In genomic region chr11:87453531-87454089, GRCh38 we compare ENCODE assay signal across 14 cellular contexts.
DNase-seq lines count a peak whose midpoint lies in the region; ATAC-seq, FAIRE-seq and TF ChIP-seq lines count a peak whose summit lies in the region.
"Had no signal": no experiment of that assay in that cellular context is flagged by ENCODE, and none has a peak within 500 bp of the region (broad histone marks: within the 10 kb centered on the region; RNA-seq: fewer than 3 reads in every experiment).

No MANE protein-coding gene starts in this region.

- intact Hi-C loops in spleen (cut with DNase I; ENCODE audit: low total_unique reads), result no loop called here

- no peaks in the 10 kb centered on the region for H3K9me3 ChIP-seq in A549
- no peaks in the 10 kb centered on the region for H3K9me3 ChIP-seq in spleen
- H3K9me3 ChIP-seq in GM23248 (ENCODE audit: low read depth), result no peaks in the 10 kb centered on the region
- H3K9me3 ChIP-seq: SK-N-SH had no signal

- H3K4me3 ChIP-seq in A549 (no peak overlapping the region), spleen (no peak overlapping the region), GM23248 (no peak overlapping the region), coronary artery (no peak overlapping the region)
- H3K4me3 ChIP-seq: heart right ventricle had no signal

- ATAC-seq in A549 (no peak), GM19035 (IDR thresholded peaks at IDR 0.05; ENCODE audit: unreplicated experiment) (peak; percentile 12), HG02938 (IDR thresholded peaks at IDR 0.05; ENCODE audit: unreplicated experiment) (peak; percentile 15)
- ATAC-seq: heart right ventricle had no signal

- H2AFZ ChIP-seq in GM23248, result no peak overlapping the region

- H3K9me2 ChIP-seq in GM23248 (ENCODE audit: insufficient read depth), result 0 out of 2 replicates have a peak, but pooled peaks cover 11% of the 10 kb centered on the region
- H3K9me2 ChIP-seq: SK-N-SH had no signal

- DNase-seq in A549 (ENCODE audit: low read depth in 1 of 2, low spot score in 1 of 2) (no peak), NCI-H2029 treated with DMSO at 0.1 percent for 48 hours (lab: John Stamatoyannopoulos, UW) (peak; percentile 45), spleen (no peak), GM23248 (no peak), substantia nigra (lab: John Stamatoyannopoulos, UW) (no peak), coronary artery (ENCODE audit: low spot score) (no peak)
- DNase-seq: activated CD4-positive, alpha-beta T cell treated with anti-CD3 and anti-CD28 coated beads, Interleukin-2, amount 50 U/mL, for 4 hours; GF-D8; heart right ventricle had no signal

- in situ Hi-C loops in GM23248 (cut with MboI), result loop anchor here (25.0 kb wide), 2 partner anchors 559 to 1084 kb away; no protein-coding TSS in a partner anchor

- H3K36me3 ChIP-seq in spleen (no peaks in the 10 kb centered on the region), GM23248 (ENCODE audit: low read depth) (no peaks in the 10 kb centered on the region)
- H3K36me3 ChIP-seq: heart right ventricle had no signal

- POLR2A ChIA-PET in A549 (lab: Yijun Ruan, JAX), result no interaction called here

- H3K27ac ChIP-seq in A549 (no peak overlapping the region), spleen (peak overlapping the region in 1 of 8 donors; percentile 6), GM23248 (no peak overlapping the region), substantia nigra (ENCODE audit: low read depth, low read length, poor library complexity, severe bottlenecking) (no peak overlapping the region), coronary artery (no peak overlapping the region)
- H3K27ac ChIP-seq: heart right ventricle had no signal

- no peaks in the 10 kb centered on the region for H3F3A ChIP-seq in GM23248 (ENCODE audit: insufficient read depth)

- no peak for TF ChIP-seq EP300 in A549 (IDR thresholded peaks at IDR 0.05)

- H3K4me1 ChIP-seq in A549 (no peaks in the 10 kb centered on the region), spleen (no peaks in the 10 kb centered on the region), GM23248 (ENCODE audit: insufficient read depth) (peaks cover 21% of the 10 kb centered on the region)

- no peak overlapping the region for H3K4me2 ChIP-seq in A549
- no peak overlapping the region for H3K4me2 ChIP-seq in GM23248 (ENCODE audit: unreplicated experiment)
- H3K4me2 ChIP-seq: SK-N-SH had no signal

- no peak overlapping the region for H3K9ac ChIP-seq in GM23248
- H3K9ac ChIP-seq: SK-N-SH had no signal

- TF ChIP-seq POLR2A in A549 (IDR thresholded peaks at IDR 0.05; ENCODE audit: low read length), result no peak
- TF ChIP-seq POLR2A in spleen (IDR thresholded peaks at IDR 0.05), result no peak

- no peaks in the 10 kb centered on the region for H4K20me1 ChIP-seq in GM23248 (ENCODE audit: insufficient read depth)

- H3K27me3 ChIP-seq in spleen (replicated peaks in 1 of 7) (no peaks in the 10 kb centered on the region), GM23248 (replicated peaks; ENCODE audit: insufficient read depth) (no peaks in the 10 kb centered on the region)
- H3K27me3 ChIP-seq: heart right ventricle had no signal

- FAIRE-seq in A549 (lab: Jason Lieb, UNC), result no peak
- FAIRE-seq: keratinocyte, TTC549 had no signal

- TF ChIP-seq CTCF in A549 (IDR thresholded peaks at IDR 0.05) (no peak), spleen (IDR thresholded peaks at IDR 0.05 in 8 of 11, conservative IDR thresholded peaks at IDR 0.05 in 3 of 11) (no peak), coronary artery (IDR thresholded peaks at IDR 0.05) (no peak)

- CTCF ChIA-PET in A549 (lab: Yijun Ruan, JAX), result interaction anchor here (1.3 kb wide), 1 partner anchor 32 kb away, joined by 4 read pairs; no protein-coding TSS in a partner anchor

- no peaks in the 10 kb centered on the region for H3K79me2 ChIP-seq in GM23248 (ENCODE audit: insufficient read depth)

- WGBS in A549 (ENCODE audit: missing lambda C conversion rate), result 51% methylated on average over 5 of the region's 5 CpGs
- 83 to 92% (median 88%) methylated on average over 5 of the region's 5 CpGs for WGBS in spleen, 5 donors
- WGBS in GM23248 (ENCODE audit: low coverage in 1 of 2, low lambda C conversion rate in 2 of 2, missing lambda C conversion rate in 2 of 2), 2 experiments, result 86 to 90% methylated on average over 5 of the region's 5 CpGs

- TF ChIP-seq RAD21 in A549 (conservative IDR thresholded peaks at IDR 0.05 in 1 of 2, IDR thresholded peaks at IDR 0.05 in 1 of 2), result no peak

TF ChIP-seq in A549, 52 proteins besides CTCF, POLR2A, EP300 and RAD21:
- TF ChIP-seq NFE2L2 (conservative IDR thresholded peaks at IDR 0.05; ENCODE audit: low read length), result 0 out of 2 replicates have a peak, but pooled peaks have one; percentile 12
- no peak for TF ChIP-seq KDM1A (IDR thresholded peaks at IDR 0.05; ENCODE audit: low read depth)
- TF ChIP-seq PHF8 (IDR thresholded peaks at IDR 0.05; ENCODE audit: borderline replicate concordance, low read depth), result no peak
- no peak for TF ChIP-seq CBX8 (IDR thresholded peaks at IDR 0.05)
- no peak for TF ChIP-seq MAFK (IDR thresholded peaks at IDR 0.05; ENCODE audit: partially characterized antibody)
- no peak for TF ChIP-seq NR3C1 (IDR thresholded peaks at IDR 0.05)

Comparison
In these comparisons a context has a peak if more than half of its experiments do, and no peak if none do; other contexts are left out.
1. ATAC-seq: peak in GM19035 (single experiment) and HG02938 (single experiment); none in A549 (0 of 2).